ENCODE assay signal across 1 cellular context in genomic region chr3:196051336-196052076, GRCh38.
TF ChIP-seq lines count a peak whose summit lies in the region.

No MANE protein-coding gene starts in this region.

TF ChIP-seq in IMR-90, 13 proteins besides CTCF, POLR2A, EP300 and RAD21:
- TF ChIP-seq MAFK (IDR thresholded peaks at IDR 0.05; ENCODE audit: low read depth, low read length) (peak; percentile 47), USF2 (IDR thresholded peaks at IDR 0.05; ENCODE audit: low read depth, low read length) (no peak)
